ENCODE assay signal across 28 cellular contexts in the genomic region with DNA sequence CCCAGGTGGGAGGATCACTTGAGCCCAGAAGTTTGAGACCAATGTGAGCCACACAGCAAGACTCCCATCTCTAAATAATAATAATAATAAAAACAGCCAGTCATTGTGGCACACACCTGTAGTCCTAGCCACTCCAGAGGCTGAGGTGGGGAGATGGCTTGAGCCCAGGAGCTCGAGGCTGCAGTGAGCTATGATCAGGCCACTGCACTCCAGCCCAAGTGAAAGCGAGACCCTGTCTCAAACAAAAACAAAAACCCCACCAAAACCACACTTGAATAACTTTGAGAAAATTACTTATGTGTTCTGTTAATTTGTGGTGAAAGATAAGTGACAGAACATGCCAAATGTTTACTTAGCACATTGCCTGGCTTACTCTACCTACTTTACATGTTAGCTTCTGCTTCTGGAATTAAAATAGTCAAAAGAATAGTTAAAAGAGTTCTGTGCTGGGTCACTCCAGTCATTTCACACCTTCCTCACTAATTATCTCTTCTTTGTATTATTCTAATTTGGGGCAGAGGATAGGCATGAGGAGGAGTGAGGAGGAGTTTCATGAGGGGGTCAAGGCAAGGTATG. TPM values are rescaled to one million over a fixed set of nuclear protein-coding genes. Genes with fewer than 3 reads are reported as not detected.
DNase-seq lines count a peak whose midpoint lies in the region; ATAC-seq lines count a peak whose summit lies in the region.
"Had no signal": no experiment of that assay in that cellular context is flagged by ENCODE, and none has a peak within 500 bp of the region (broad histone marks: within the 10 kb centered on the region; RNA-seq: fewer than 3 reads in every experiment).

No MANE protein-coding gene starts in this region.

- H3K27me3 Mint-ChIP-seq in activated T-cell treated with anti-CD3 and anti-CD28 coated beads, Interleukin-2, amount 50 U/mL, for 24 hours: no peaks in the 10 kb centered on the region
- H3K27me3 Mint-ChIP-seq: activated CD4-positive, alpha-beta T cell treated with anti-CD3 and anti-CD28 coated beads, Interleukin-2, amount 10 ng/mL, durations not matched to agents 24 days and 14 days; CD4-positive, CD25-positive, alpha-beta regulatory T cell had no signal

- H3K36me3 Mint-ChIP-seq in activated T-cell treated with anti-CD3 and anti-CD28 coated beads, Interleukin-2, amount 50 U/mL, for 24 hours (ENCODE audit: low read depth): peaks cover 52% of the 10 kb centered on the region
- peaks cover 13% of the 10 kb centered on the region for H3K36me3 Mint-ChIP-seq in stimulated activated effector memory CD8-positive, alpha-beta T cell treated with anti-CD3 and anti-CD28 coated beads, Interleukin-12 subunit alpha, Interleukin-12 subunit beta, amount 100 ng/mL, for 72 hours

- peak overlapping the region; percentile 45 for H3K27ac Mint-ChIP-seq in activated T-cell treated with anti-CD3 and anti-CD28 coated beads, Interleukin-2, amount 50 U/mL, for 24 hours
- H3K27ac Mint-ChIP-seq in stimulated activated effector memory CD8-positive, alpha-beta T cell treated with anti-CD3 and anti-CD28 coated beads, Interleukin-12 subunit alpha, Interleukin-12 subunit beta, amount 100 ng/mL, for 72 hours: peak overlapping the region; percentile 68
- H3K27ac Mint-ChIP-seq: activated CD4-positive, alpha-beta T cell treated with anti-CD3 and anti-CD28 coated beads, Interleukin-2, amount 10 ng/mL, durations not matched to agents 24 days and 14 days; nephron progenitor cell had no signal

- DNase-seq in activated T-cell treated with anti-CD3 and anti-CD28 coated beads, Interleukin-2, amount 50 U/mL, for 24 hours: no peak
- DNase-seq in activated T-cell treated with anti-CD3 and anti-CD28 coated beads, Interleukin-2, amount 50 U/mL, for 1 hour: no peak
- no peak for DNase-seq in stimulated activated effector memory CD8-positive, alpha-beta T cell treated with anti-CD3 and anti-CD28 coated beads, Interleukin-12 subunit alpha, Interleukin-12 subunit beta, amount 100 ng/mL, for 72 hours (ENCODE audit: low spot score in 2 of 2)
- no peak for DNase-seq in NCI-H524 treated with DMSO at 0.1 percent for 48 hours (lab: John Stamatoyannopoulos, UW)
- no peak for DNase-seq in NCI-H1092 treated with DMSO at 0.1 percent for 48 hours (lab: John Stamatoyannopoulos, UW)
- DNase-seq in ureter (ENCODE audit: low spot score): no peak
- DNase-seq: activated CD4-positive, alpha-beta T cell treated with anti-CD3 and anti-CD28 coated beads, Interleukin-2, amount 10 ng/mL, durations not matched to agents 24 days and 14 days; activated naive CD4-positive, alpha-beta T cell treated with anti-CD3 and anti-CD28 coated beads, Interleukin-2, amount 50 U/mL, for 16 hours; amygdala; brain microvascular endothelial cell; CD4-positive, CD25-positive, alpha-beta regulatory T cell; cerebellar nuclear complex; dermis blood vessel endothelial cell; glutamatergic neuron; GOT3; Kasumi-1; NCI-H1436; nephron progenitor cell; RPMI8226; SJCRH30; stimulated activated naive CD4-positive, alpha-beta T cell treated with Interleukin-2 at 50 U/mL for 16 hours; SW 1271; uterus; WERI-Rb-1 had no signal

- peaks cover 5% of the 10 kb centered on the region for H3K4me1 Mint-ChIP-seq in activated T-cell treated with anti-CD3 and anti-CD28 coated beads, Interleukin-2, amount 50 U/mL, for 24 hours (ENCODE audit: low read depth)
- peaks cover 11% of the 10 kb centered on the region for H3K4me1 Mint-ChIP-seq in stimulated activated effector memory CD8-positive, alpha-beta T cell treated with anti-CD3 and anti-CD28 coated beads, Interleukin-12 subunit alpha, Interleukin-12 subunit beta, amount 100 ng/mL, for 72 hours
- H3K4me1 Mint-ChIP-seq: nephron progenitor cell had no signal

- ATAC-seq in GM19397 (IDR thresholded peaks at IDR 0.05; ENCODE audit: unreplicated experiment) (peak; percentile 44), HG03354 (IDR thresholded peaks at IDR 0.05; ENCODE audit: poor library complexity, severe bottlenecking, unreplicated experiment) (peak; percentile 53)
- peak; percentile 46 for ATAC-seq in stimulated activated effector memory CD8-positive, alpha-beta T cell treated with anti-CD3 and anti-CD28 coated beads, Interleukin-12 subunit alpha, Interleukin-12 subunit beta, amount 100 ng/mL, for 72 hours
- ATAC-seq: esophagus mucosa, left lobe of liver had no signal

- H3K4me3 Mint-ChIP-seq in activated T-cell treated with anti-CD3 and anti-CD28 coated beads, Interleukin-2, amount 50 U/mL, for 24 hours: no peak overlapping the region
- no peak overlapping the region for H3K4me3 Mint-ChIP-seq in stimulated activated effector memory CD8-positive, alpha-beta T cell treated with anti-CD3 and anti-CD28 coated beads, Interleukin-12 subunit alpha, Interleukin-12 subunit beta, amount 100 ng/mL, for 72 hours
- H3K4me3 Mint-ChIP-seq: activated CD4-positive, alpha-beta T cell treated with anti-CD3 and anti-CD28 coated beads, Interleukin-2, amount 10 ng/mL, durations not matched to agents 24 days and 14 days; CD4-positive, CD25-positive, alpha-beta regulatory T cell; nephron progenitor cell had no signal

- H3K9me3 Mint-ChIP-seq in activated T-cell treated with anti-CD3 and anti-CD28 coated beads, Interleukin-2, amount 50 U/mL, for 24 hours: peaks cover 14% of the 10 kb centered on the region
- H3K9me3 Mint-ChIP-seq in stimulated activated effector memory CD8-positive, alpha-beta T cell treated with anti-CD3 and anti-CD28 coated beads, Interleukin-12 subunit alpha, Interleukin-12 subunit beta, amount 100 ng/mL, for 72 hours: no peaks in the 10 kb centered on the region
- H3K9me3 Mint-ChIP-seq: activated CD4-positive, alpha-beta T cell treated with anti-CD3 and anti-CD28 coated beads, Interleukin-2, amount 10 ng/mL, durations not matched to agents 24 days and 14 days had no signal

RNA-seq across cellular contexts. Expression of a gene that starts 9.8 kb away (rescaled TPM):
- total RNA-seq in ureter: 10.6 TPM

RNA-seq across cellular contexts. Expression of a gene that starts 10.2 kb away (rescaled TPM):
- total RNA-seq in ureter: 22.0 TPM
